8 cellular contexts compared by ENCODE assay signal in the genomic region with DNA sequence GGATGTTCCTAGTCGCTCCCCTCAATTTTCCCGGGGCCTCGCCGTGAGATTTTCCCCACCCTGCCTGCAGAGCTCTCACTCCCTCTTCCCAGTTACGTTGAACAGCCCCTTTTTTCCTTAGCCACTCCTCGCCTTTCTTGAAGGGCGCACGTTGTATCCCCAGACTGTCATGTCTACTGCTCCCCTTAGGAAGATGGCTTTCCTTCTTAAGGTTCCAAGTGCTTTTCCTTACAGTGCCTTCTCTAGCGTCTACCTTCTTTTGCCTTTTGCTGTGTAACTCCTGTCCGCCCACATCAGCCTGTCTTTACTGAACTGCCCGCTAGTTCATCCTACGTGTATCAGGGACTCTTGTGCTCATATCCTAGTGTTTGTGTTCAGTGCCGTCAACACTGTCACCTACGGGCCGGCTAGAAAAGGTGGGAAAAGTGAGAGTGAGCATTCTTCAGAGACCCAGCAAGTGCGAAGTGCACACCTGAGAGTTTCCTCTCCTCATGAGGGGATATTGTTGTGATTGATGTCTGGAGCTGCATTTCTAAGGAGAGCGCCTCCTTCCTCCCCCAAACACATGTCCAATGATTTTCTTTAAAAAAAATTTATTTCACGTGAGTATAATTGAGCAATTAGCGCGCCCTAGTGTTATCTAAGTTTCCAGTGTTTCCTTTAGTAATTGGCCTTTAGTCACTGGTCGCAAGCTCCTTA. TPM values are rescaled to one million over a fixed set of nuclear protein-coding genes. Genes with fewer than 3 reads are reported as not detected.
DNase-seq lines count a peak whose midpoint lies in the region; ATAC-seq and TF ChIP-seq lines count a peak whose summit lies in the region.

No MANE protein-coding gene starts in this region.

- DNase-seq in NCI-H526 treated with DMSO at 0.1 percent for 48 hours (lab: John Stamatoyannopoulos, UW) = peak; percentile 22
- DNase-seq in activated T-cell treated with anti-CD3 and anti-CD28 coated beads, Interleukin-2, amount 50 U/mL, for 48 hours = peak; percentile 55 to 57
- peak; percentile 50 for DNase-seq in fibroblast of mammary gland (ENCODE audit: low read depth)
- no peak for DNase-seq in natural killer cell treated with Interleukin-12 subunit alpha and Interleukin-12 subunit beta and Interleukin-15 and Interleukin-18, amount 100 ng/mL, for 72 hours (ENCODE audit: low spot score)
- DNase-seq in activated gamma-delta T cell treated with Interleukin-2 at 50 U/mL for 16 hours = no peak

- no peaks in the 10 kb centered on the region for H3K9me3 ChIP-seq in BLaER1 treated with 17β-estradiol and CSF1 and Interleukin-3, amounts not matched to agents 10 nM and 100 nM (replicated peaks in 1 of 11)

- no peaks in the 10 kb centered on the region for H3K27me3 ChIP-seq in BLaER1 treated with 17β-estradiol and CSF1 and Interleukin-3, amounts not matched to agents 10 nM and 100 nM

- no peaks in the 10 kb centered on the region for H3K27me3 Mint-ChIP-seq in natural killer cell treated with Interleukin-12 subunit alpha and Interleukin-12 subunit beta and Interleukin-15 and Interleukin-18, amount 100 ng/mL, for 72 hours

- H3K4me2 ChIP-seq in BLaER1 treated with 17β-estradiol and CSF1 and Interleukin-3, amounts not matched to agents 10 nM and 100 nM = peak overlapping the region; percentile 92 to 99 (median 93)

- H3K27ac Mint-ChIP-seq in natural killer cell treated with Interleukin-12 subunit alpha and Interleukin-12 subunit beta and Interleukin-15 and Interleukin-18, amount 100 ng/mL, for 72 hours = peak overlapping the region; percentile 84 to 97

- TF ChIP-seq CTCF in fibroblast of mammary gland (conservative IDR thresholded peaks at IDR 0.05; ENCODE audit: control insufficient read depth, insufficient read depth, low read depth, low read length) = no peak

- peak overlapping the region; percentile 84 to 97 (median 90) for H3K4me3 ChIP-seq in BLaER1 treated with 17β-estradiol and CSF1 and Interleukin-3, amounts not matched to agents 10 nM and 100 nM
- H3K4me3 ChIP-seq in fibroblast of mammary gland (ENCODE audit: control insufficient read depth, low read depth, low read length) = peak overlapping the region; percentile 98

- no peaks in the 10 kb centered on the region for H3K36me3 Mint-ChIP-seq in natural killer cell treated with Interleukin-12 subunit alpha and Interleukin-12 subunit beta and Interleukin-15 and Interleukin-18, amount 100 ng/mL, for 72 hours

- H3K9me3 Mint-ChIP-seq in natural killer cell treated with Interleukin-12 subunit alpha and Interleukin-12 subunit beta and Interleukin-15 and Interleukin-18, amount 100 ng/mL, for 72 hours = no peaks in the 10 kb centered on the region

- peaks cover 18% of the 10 kb centered on the region in 2 donors for H3K4me1 Mint-ChIP-seq in natural killer cell treated with Interleukin-12 subunit alpha and Interleukin-12 subunit beta and Interleukin-15 and Interleukin-18, amount 100 ng/mL, for 72 hours (ENCODE audit: low read depth in 2 of 2)

- H3K4me3 Mint-ChIP-seq in natural killer cell treated with Interleukin-12 subunit alpha and Interleukin-12 subunit beta and Interleukin-15 and Interleukin-18, amount 100 ng/mL, for 72 hours = peak overlapping the region; percentile 100

- H3K9ac ChIP-seq in BLaER1 treated with 17β-estradiol and CSF1 and Interleukin-3, amounts not matched to agents 10 nM and 100 nM = peak overlapping the region; percentile 84 to 92 (median 89)

- H4K20me1 ChIP-seq in BLaER1 treated with 17β-estradiol and CSF1 and Interleukin-3, amounts not matched to agents 10 nM and 100 nM = peaks cover 0 to 43% (median 15%) of the 10 kb centered on the region in 11 experiments; a peak in 12 of 22 replicates

- H3K27ac ChIP-seq in BLaER1 treated with 17β-estradiol and CSF1 and Interleukin-3, amounts not matched to agents 10 nM and 100 nM = peak overlapping the region; percentile 76 to 91 (median 85); a peak in 21 of 22 replicates

- peaks cover 22 to 38% (median 32%) of the 10 kb centered on the region in 11 experiments; a peak in 21 of 22 replicates for H3K36me3 ChIP-seq in BLaER1 treated with 17β-estradiol and CSF1 and Interleukin-3, amounts not matched to agents 10 nM and 100 nM

- ATAC-seq in GM21825 (IDR thresholded peaks at IDR 0.05; ENCODE audit: unreplicated experiment) (peak; percentile 1), GM21723 (IDR thresholded peaks at IDR 0.05; ENCODE audit: unreplicated experiment) (no peak)
- no peak for ATAC-seq in natural killer cell treated with Interleukin-12 subunit alpha and Interleukin-12 subunit beta and Interleukin-15 and Interleukin-18, amount 100 ng/mL, for 72 hours

- H3K4me1 ChIP-seq in BLaER1 treated with 17β-estradiol and CSF1 and Interleukin-3, amounts not matched to agents 10 nM and 100 nM = peaks cover 19 to 52% (median 47%) of the 10 kb centered on the region in 10 experiments

RNA-seq across cellular contexts. Expression of gene CAMLG, which starts 0.8 kb away (rescaled TPM):
- 10 to 100 TPM; 15.3 to 16.4 TPM for total RNA-seq in natural killer cell treated with Interleukin-12 subunit alpha and Interleukin-12 subunit beta and Interleukin-15 and Interleukin-18, amount 100 ng/mL, for 72 hours

RNA-seq across cellular contexts. Expression of gene DDX46, which starts 19.5 kb away (rescaled TPM):
- 100 to 1,000 TPM in 1 of 2 donors, 10 to 100 TPM in 1; 71.4 to 124 TPM for total RNA-seq in natural killer cell treated with Interleukin-12 subunit alpha and Interleukin-12 subunit beta and Interleukin-15 and Interleukin-18, amount 100 ng/mL, for 72 hours

Comparison
In these comparisons a context has a peak if more than half of its experiments do, and no peak if none do; other contexts are left out.
1. DNase-seq: peak in NCI-H526 treated with DMSO at 0.1 percent for 48 hours (single experiment), activated T-cell treated with anti-CD3 and anti-CD28 coated beads, Interleukin-2, amount 50 U/mL, for 48 hours (2 of 2) and fibroblast of mammary gland (single experiment); none in natural killer cell treated with Interleukin-12 subunit alpha and Interleukin-12 subunit beta and Interleukin-15 and Interleukin-18, amount 100 ng/mL, for 72 hours (single experiment) and activated gamma-delta T cell treated with Interleukin-2 at 50 U/mL for 16 hours (single experiment).